34 cellular contexts compared by ENCODE assay signal in the genomic region with DNA sequence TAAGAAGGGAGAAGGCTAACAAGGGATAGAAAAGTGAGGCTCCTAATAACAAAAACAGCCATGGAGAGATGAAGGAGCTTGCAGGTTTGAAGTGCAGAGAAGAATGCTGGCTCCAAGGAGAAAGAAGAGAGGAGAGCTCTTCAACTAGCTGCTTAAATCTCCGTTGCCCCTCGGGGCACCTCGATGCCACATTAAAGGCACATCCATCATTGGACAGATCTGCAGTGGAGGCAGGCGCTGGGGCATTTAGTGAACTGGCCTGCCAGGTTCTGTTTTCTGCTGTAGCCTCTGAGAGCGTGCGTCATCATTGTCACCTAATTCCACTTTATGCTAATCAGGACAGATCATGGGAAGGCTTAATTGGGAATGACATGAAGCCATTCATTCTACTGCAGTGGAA.
"Had no signal": no experiment of that assay in that cellular context is flagged by ENCODE, and none has a peak within 500 bp of the region (broad histone marks: within the 10 kb centered on the region; RNA-seq: fewer than 3 reads in every experiment).

No MANE protein-coding gene starts in this region.

- H3K27me3 Mint-ChIP-seq: activated B cell treated with CpG ODN at 0.5 μM for 24 hours; activated CD4-positive, alpha-beta memory T cell treated with anti-CD3 and anti-CD28 coated beads for 36 hours; activated CD4-positive, alpha-beta T cell treated with anti-CD3 and anti-CD28 coated beads, Interleukin-2, amount 10 ng/mL, durations not matched to agents 24 days and 14 days; activated CD8-positive, alpha-beta T cell treated with anti-CD3 and anti-CD28 coated beads for 36 hours; activated naive CD8-positive, alpha-beta T cell treated with anti-CD3 and anti-CD28 coated beads for 36 hours; central memory CD8-positive, alpha-beta T cell had no signal

- H3K9me3 ChIP-seq: adrenal gland, ascending aorta had no signal

- H3K36me3 Mint-ChIP-seq: activated CD4-positive, alpha-beta memory T cell treated with anti-CD3 and anti-CD28 coated beads for 36 hours; activated naive CD8-positive, alpha-beta T cell treated with anti-CD3 and anti-CD28 coated beads for 36 hours; brain had no signal

- H3K27ac Mint-ChIP-seq: activated B cell treated with CpG ODN at 0.5 μM for 24 hours; activated CD4-positive, alpha-beta memory T cell treated with anti-CD3 and anti-CD28 coated beads for 36 hours; activated CD4-positive, alpha-beta T cell treated with anti-CD3 and anti-CD28 coated beads, Interleukin-2, amount 10 ng/mL, durations not matched to agents 24 days and 14 days; activated CD8-positive, alpha-beta T cell treated with anti-CD3 and anti-CD28 coated beads for 36 hours; activated naive CD4-positive, alpha-beta T cell treated with anti-CD3 and anti-CD28 coated beads for 36 hours; activated naive CD4-positive, alpha-beta T cell treated with anti-CD3 and anti-CD28 coated beads, Interleukin-2, amount 50 U/mL, for 72 hours; activated naive CD8-positive, alpha-beta T cell treated with anti-CD3 and anti-CD28 coated beads for 36 hours; activated T-helper 2 cell treated with anti-CD3 and anti-CD28 coated beads, Interferon-gamma antibody, Interleukin-2, Interleukin-4, amounts not matched to agents 10 μg/mL and 5 μg/mL and 100 μg/mL, durations not matched to agents 14 hours and 24 hours and 36 hours; brain; T-helper 1 cell treated with Interleukin-12 subunit alpha and Interleukin-12 subunit beta and Interleukin-4 antibody, amounts not matched to agents 30 μg/mL and 1 μg/mL, for 36 hours; T-helper 2 cell treated with Interferon-gamma antibody and Interleukin-4, amounts not matched to agents 5 μg/mL and 100 μg/mL, for 36 hours had no signal

- H3K4me3 Mint-ChIP-seq: activated B cell treated with CpG ODN at 0.5 μM for 24 hours; activated CD4-positive, alpha-beta memory T cell treated with anti-CD3 and anti-CD28 coated beads for 36 hours; activated CD4-positive, alpha-beta T cell treated with anti-CD3 and anti-CD28 coated beads, Interleukin-2, amount 10 ng/mL, durations not matched to agents 24 days and 14 days; activated CD8-positive, alpha-beta T cell treated with anti-CD3 and anti-CD28 coated beads for 36 hours; activated naive CD4-positive, alpha-beta T cell treated with anti-CD3 and anti-CD28 coated beads for 36 hours; activated naive CD8-positive, alpha-beta T cell treated with anti-CD3 and anti-CD28 coated beads for 36 hours; activated T-cell treated with anti-CD3 and anti-CD28 coated beads, Interleukin-2, amount 50 U/mL, for 4 hours; brain; central memory CD8-positive, alpha-beta T cell; T-helper 1 cell treated with Interleukin-12 subunit alpha and Interleukin-12 subunit beta and Interleukin-4 antibody, amounts not matched to agents 30 μg/mL and 1 μg/mL, for 36 hours; T-helper 2 cell treated with Interferon-gamma antibody and Interleukin-4, amounts not matched to agents 5 μg/mL and 100 μg/mL, for 36 hours had no signal

- H3K4me1 ChIP-seq: adrenal gland, ascending aorta had no signal

- H3K9me3 Mint-ChIP-seq: brain had no signal

- H3K27me3 ChIP-seq: adrenal gland, ascending aorta, cardiac muscle cell had no signal

- H3K27ac ChIP-seq: adrenal gland, ascending aorta, cardiac muscle cell, VCaP had no signal

- H3K4me1 Mint-ChIP-seq: activated B cell treated with CpG ODN at 0.5 μM for 24 hours; activated CD4-positive, alpha-beta T cell treated with anti-CD3 and anti-CD28 coated beads, Interleukin-2, amount 10 ng/mL, durations not matched to agents 24 days and 14 days; activated naive CD8-positive, alpha-beta T cell treated with anti-CD3 and anti-CD28 coated beads for 36 hours; central memory CD8-positive, alpha-beta T cell had no signal

- H3K4me3 ChIP-seq: adrenal gland, ascending aorta, cardiac muscle cell had no signal

- H3K36me3 ChIP-seq: adrenal gland, ascending aorta, cardiac muscle cell had no signal

- DNase-seq: activated B cell treated with CpG ODN at 0.5 μM for 24 hours; activated CD4-positive, alpha-beta memory T cell treated with anti-CD3 and anti-CD28 coated beads for 36 hours; activated CD4-positive, alpha-beta T cell treated with anti-CD3 and anti-CD28 coated beads for 4 hours; activated CD4-positive, alpha-beta T cell treated with anti-CD3 and anti-CD28 coated beads, Interleukin-2, amount 10 ng/mL, durations not matched to agents 24 days and 14 days; activated CD4-positive, alpha-beta T cell treated with anti-CD3 and anti-CD28 coated beads, Interleukin-2, amount 50 U/mL, for 1 hour; activated CD4-positive, alpha-beta T cell treated with anti-CD3 and anti-CD28 coated beads, Interleukin-2, amount 50 U/mL, for 4 hours; activated CD4-positive, CD25-positive, alpha-beta regulatory T cell treated with anti-CD3 and anti-CD28 coated beads, Interleukin-2, amount 50 U/mL, for 72 hours; activated CD8-positive, alpha-beta memory T cell treated with anti-CD3 and anti-CD28 coated beads, Interleukin-2, amount 50 U/mL, for 4 hours; activated CD8-positive, alpha-beta T cell treated with anti-CD3 and anti-CD28 coated beads for 36 hours; activated effector memory CD4-positive, alpha-beta T cell treated with Interleukin-2 at 50 U/mL for 16 hours; activated gamma-delta T cell treated with Interleukin-2 at 50 U/mL for 16 hours; activated naive CD4-positive, alpha-beta T cell; activated naive CD4-positive, alpha-beta T cell treated with anti-CD3 and anti-CD28 coated beads for 36 hours; activated naive CD4-positive, alpha-beta T cell treated with anti-CD3 and anti-CD28 coated beads, Interleukin-2, amount 50 U/mL, for 16 hours; activated naive CD8-positive, alpha-beta T cell treated with anti-CD3 and anti-CD28 coated beads for 36 hours; activated T-cell treated with anti-CD3 and anti-CD28 coated beads for 4 hours; activated T-cell treated with anti-CD3 and anti-CD28 coated beads, Interleukin-2, amount 50 U/mL, for 1 hour; activated T-cell treated with anti-CD3 and anti-CD28 coated beads, Interleukin-2, amount 50 U/mL, for 4 hours; adrenal gland; amniotic stem cell; caudate nucleus; cerebellar nuclear complex; T-helper 1 cell; T-helper 2 cell; T-helper 9 cell had no signal
